26 cellular contexts compared by ENCODE assay signal in genomic region chr12:120416490-120417216, GRCh38. TPM values are rescaled to one million over a fixed set of nuclear protein-coding genes. Genes with fewer than 3 reads are reported as not detected.
"Had no signal": no experiment of that assay in that cellular context is flagged by ENCODE, and none has a peak within 500 bp of the region (broad histone marks: within the 10 kb centered on the region; RNA-seq: fewer than 3 reads in every experiment).

No MANE protein-coding gene starts in this region.

- FAIRE-seq: TTC549 had no signal

- H3K4me3 Mint-ChIP-seq: activated B cell treated with CpG ODN at 0.5 μM for 24 hours; activated CD4-positive, alpha-beta memory T cell treated with anti-CD3 and anti-CD28 coated beads for 36 hours; activated CD4-positive, alpha-beta T cell treated with anti-CD3 and anti-CD28 coated beads, Interleukin-2, amount 10 ng/mL, durations not matched to agents 7 days and 5 days; activated naive CD8-positive, alpha-beta T cell; activated T-cell treated with anti-CD3 and anti-CD28 coated beads, Interleukin-2, amount 50 U/mL, for 4 hours; T-cell had no signal

- H3K4me1 Mint-ChIP-seq: activated B cell treated with CpG ODN at 0.5 μM for 24 hours; activated CD4-positive, alpha-beta T cell treated with anti-CD3 and anti-CD28 coated beads, Interleukin-2, amount 10 ng/mL, durations not matched to agents 7 days and 5 days; T-cell had no signal

- ATAC-seq: activated T-cell treated with anti-CD3 and anti-CD28 coated beads, Interleukin-2, amount 50 U/mL, for 4 hours; Panc1; Right ventricle myocardium inferior; T-cell had no signal

- H3K27me3 ChIP-seq: MG63 had no signal

- H3K27ac ChIP-seq: SK-N-MC had no signal

- H3K9me3 ChIP-seq: MG63 had no signal

- H3K27me3 Mint-ChIP-seq: activated CD4-positive, alpha-beta T cell treated with anti-CD3 and anti-CD28 coated beads, Interleukin-2, amount 10 ng/mL, durations not matched to agents 7 days and 5 days had no signal

- DNase-seq: activated B cell treated with CpG ODN at 0.5 μM for 24 hours; activated CD4-positive, alpha-beta memory T cell treated with anti-CD3 and anti-CD28 coated beads for 36 hours; activated CD4-positive, alpha-beta T cell treated with anti-CD3 and anti-CD28 coated beads, Interleukin-2, amount 10 ng/mL, durations not matched to agents 7 days and 5 days; activated CD8-positive, alpha-beta memory T cell treated with anti-CD3 and anti-CD28 coated beads for 24 hours; activated effector memory CD4-positive, alpha-beta T cell treated with anti-CD3 and anti-CD28 coated beads, Interleukin-2, amount 50 U/mL, for 16 hours; activated naive CD4-positive, alpha-beta T cell treated with Interleukin-2 at 50 U/mL for 16 hours; activated T-cell treated with anti-CD3 and anti-CD28 coated beads, Interleukin-2, amount 50 U/mL, for 4 hours; cerebellar nuclear complex; MG63; MV-4-11; NCI-H1417 treated with DMSO at 0.1 percent for 48 hours; NCI-H1694; NCI-H2107; NCI-H510A treated with DMSO at 0.1 percent for 48 hours; NCI-H774; NK-92 treated with Interleukin-12 subunit alpha and Interleukin-12 subunit beta, amount 100 ng/mL, for 24 hours; OCI-M1; RPMI8226; T-cell; T-helper 2 cell; T1000 had no signal

- H3K27ac Mint-ChIP-seq: activated B cell treated with CpG ODN at 0.5 μM for 24 hours; activated CD4-positive, alpha-beta memory T cell treated with anti-CD3 and anti-CD28 coated beads for 36 hours; activated CD4-positive, alpha-beta T cell treated with anti-CD3 and anti-CD28 coated beads, Interleukin-2, amount 10 ng/mL, durations not matched to agents 7 days and 5 days; activated naive CD8-positive, alpha-beta T cell; T-cell had no signal

- H3K4me3 ChIP-seq: MG63, SK-N-MC had no signal

- H3K9me3 Mint-ChIP-seq: activated B cell treated with CpG ODN at 0.5 μM for 24 hours; activated CD4-positive, alpha-beta memory T cell treated with anti-CD3 and anti-CD28 coated beads for 36 hours; activated CD4-positive, alpha-beta T cell treated with anti-CD3 and anti-CD28 coated beads, Interleukin-2, amount 10 ng/mL, durations not matched to agents 7 days and 5 days; activated T-cell treated with anti-CD3 and anti-CD28 coated beads, Interleukin-2, amount 50 U/mL, for 4 hours; T-cell had no signal

- H3K36me3 ChIP-seq: MG63 had no signal

- H3K36me3 Mint-ChIP-seq: activated CD4-positive, alpha-beta memory T cell treated with anti-CD3 and anti-CD28 coated beads for 36 hours; activated naive CD8-positive, alpha-beta T cell; T-cell had no signal

RNA-seq across cellular contexts. Expression of gene MSI1, which starts 47.7 kb away (rescaled TPM):
- total RNA-seq: activated B cell treated with CpG ODN at 0.5 μM for 24 hours; activated CD4-positive, alpha-beta T cell treated with anti-CD3 and anti-CD28 coated beads, Interleukin-2, amount 10 ng/mL, durations not matched to agents 7 days and 5 days had no signal
